ENCODE assay signal across 8 cellular contexts in the genomic region with DNA sequence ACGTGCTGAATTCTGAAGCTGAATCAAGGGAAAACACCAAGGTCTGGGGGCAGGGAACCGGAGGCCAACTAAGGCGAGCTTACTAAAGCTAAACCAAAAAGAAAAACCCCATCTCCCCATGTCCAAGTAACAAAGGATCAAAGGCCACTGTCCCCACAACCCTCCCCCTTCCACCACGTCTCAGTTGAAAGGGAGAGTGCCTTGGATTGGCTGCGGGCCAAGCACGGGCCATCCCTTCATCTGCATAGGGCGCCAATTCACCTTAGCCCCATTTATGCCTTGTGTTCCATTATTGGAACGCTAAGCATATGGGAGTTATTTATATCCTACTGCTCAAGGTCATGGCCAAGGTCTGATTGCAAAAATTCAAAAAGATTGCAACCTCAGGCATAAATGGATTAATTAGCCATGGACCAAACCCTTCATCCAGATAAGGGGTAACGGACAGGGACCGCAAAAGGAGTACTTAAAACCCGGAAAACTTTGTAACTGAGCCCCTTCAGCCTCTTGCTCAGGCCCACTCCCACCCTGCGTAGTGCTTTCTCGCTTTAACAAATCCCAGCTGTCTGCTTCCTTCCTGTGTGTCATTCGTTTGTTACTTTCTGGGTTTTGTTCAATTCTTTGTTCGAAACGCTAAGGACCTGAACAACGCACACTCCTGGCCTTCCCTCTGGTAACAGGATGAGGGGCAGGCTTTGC. TPM values are rescaled to one million over a fixed set of nuclear protein-coding genes. Genes with fewer than 3 reads are reported as not detected.
DNase-seq lines count a peak whose midpoint lies in the region; ATAC-seq and TF ChIP-seq lines count a peak whose summit lies in the region.

No MANE protein-coding gene starts in this region.

- no peak for TF ChIP-seq CTCF in GM13976 (IDR thresholded peaks at IDR 0.05; ENCODE audit: borderline replicate concordance, control extremely low read depth, extremely low read depth, insufficient read depth, missing control alignments)

- H3K4me1 ChIP-seq in ES-I3 (ENCODE audit: insufficient read depth, low read length): no peaks in the 10 kb centered on the region

- peak overlapping the region; percentile 75 for H3K27ac ChIP-seq in cingulate gyrus (ENCODE audit: low read depth, low read length)

- no peaks in the 10 kb centered on the region for H3K9me3 Mint-ChIP-seq in stimulated activated naive B cell treated with anti-CD40 and anti-IgM and Interleukin-4, amounts not matched to agents 10 μg/mL and 1 μg/mL and 100 μg/mL, for 72 hours

- H3K9me3 ChIP-seq in ES-I3 (ENCODE audit: control insufficient read depth, insufficient read depth, low read length) (no peaks in the 10 kb centered on the region), T-helper 17 cell (ENCODE audit: control insufficient read depth, low read length, poor library complexity, severe bottlenecking) (no peaks in the 10 kb centered on the region)

- H3K36me3 ChIP-seq in ES-I3 (ENCODE audit: insufficient read depth, low read length): no peaks in the 10 kb centered on the region

- H3K27ac Mint-ChIP-seq in T-helper 17 cell: peak overlapping the region; percentile 99
- peak overlapping the region; percentile 100 for H3K27ac Mint-ChIP-seq in stimulated activated naive B cell treated with anti-CD40 and anti-IgM and Interleukin-4, amounts not matched to agents 10 μg/mL and 1 μg/mL and 100 μg/mL, for 72 hours

- DNase-seq in T-helper 17 cell (peak; percentile 19 to 22 (median 20)), lung microvascular endothelial cell (ENCODE audit: low read depth in 2 of 2) (peak; percentile 62 to 77), GM13976 (ENCODE audit: low spot score) (no peak), OCI-M2 (lab: John Stamatoyannopoulos, UW; ENCODE audit: unreplicated experiment) (no peak)
- no peak for DNase-seq in stimulated activated naive B cell treated with anti-CD40 and anti-IgM and Interleukin-4, amounts not matched to agents 10 μg/mL and 1 μg/mL and 100 μg/mL, for 72 hours

- H3K36me3 Mint-ChIP-seq in T-helper 17 cell (ENCODE audit: low read depth): peaks cover 3% of the 10 kb centered on the region
- H3K36me3 Mint-ChIP-seq in stimulated activated naive B cell treated with anti-CD40 and anti-IgM and Interleukin-4, amounts not matched to agents 10 μg/mL and 1 μg/mL and 100 μg/mL, for 72 hours: peaks cover 18 to 29% of the 10 kb centered on the region in 2 donors

- ATAC-seq in HG03066 (IDR thresholded peaks at IDR 0.05; ENCODE audit: low read depth, unreplicated experiment) (peak; percentile 11), T-helper 17 cell (peak; percentile 10)
- ATAC-seq in stimulated activated naive B cell treated with anti-CD40 and anti-IgM and Interleukin-4, amounts not matched to agents 10 μg/mL and 1 μg/mL and 100 μg/mL, for 72 hours (replicated peaks): peak; percentile 30 to 33

- in situ Hi-C loops in GM13976 (cut with MboI; ENCODE audit: low sequenced_read_pairs, unreplicated experiment): no loop called here

- H3K4me3 Mint-ChIP-seq in T-helper 17 cell: peak overlapping the region; percentile 100
- H3K4me3 Mint-ChIP-seq in stimulated activated naive B cell treated with anti-CD40 and anti-IgM and Interleukin-4, amounts not matched to agents 10 μg/mL and 1 μg/mL and 100 μg/mL, for 72 hours: peak overlapping the region; percentile 100

- H3K9ac ChIP-seq in ES-I3 (ENCODE audit: low read depth, low read length): peak overlapping the region; percentile 84

- H3K27me3 Mint-ChIP-seq in T-helper 17 cell: no peaks in the 10 kb centered on the region
- H3K27me3 Mint-ChIP-seq in stimulated activated naive B cell treated with anti-CD40 and anti-IgM and Interleukin-4, amounts not matched to agents 10 μg/mL and 1 μg/mL and 100 μg/mL, for 72 hours: no peaks in the 10 kb centered on the region

- peaks cover 25% of the 10 kb centered on the region for H3K4me1 Mint-ChIP-seq in T-helper 17 cell
- H3K4me1 Mint-ChIP-seq in stimulated activated naive B cell treated with anti-CD40 and anti-IgM and Interleukin-4, amounts not matched to agents 10 μg/mL and 1 μg/mL and 100 μg/mL, for 72 hours: peaks cover 39 to 64% of the 10 kb centered on the region in 2 donors

RNA-seq across cellular contexts. Expression of a gene that starts 0.8 kb away (rescaled TPM):
- total RNA-seq in T-helper 17 cell (10 to 100 TPM; 76.4 to 87.5 TPM), lung microvascular endothelial cell (92.1 and 95.2 TPM in 2 replicates)

RNA-seq across cellular contexts. Expression of a gene that starts 1.6 kb away (rescaled TPM):
- total RNA-seq in T-helper 17 cell (not detected), lung microvascular endothelial cell (not detected in 2 replicates)

RNA-seq across cellular contexts. Expression of a gene that starts 46.9 kb away (rescaled TPM):
- total RNA-seq in T-helper 17 cell (10 to 100 TPM; 46.5 to 66.0 TPM), lung microvascular endothelial cell (20.7 and 23.4 TPM in 2 replicates)

RNA-seq across cellular contexts. Expression of a gene that starts 50.8 kb away (rescaled TPM):
- total RNA-seq in T-helper 17 cell: not detected
- total RNA-seq in lung microvascular endothelial cell: not detected in 2 replicates

Comparison
In these comparisons a context has a peak if more than half of its experiments do, and no peak if none do; other contexts are left out.
1. DNase-seq: peak in T-helper 17 cell (3 of 3) and lung microvascular endothelial cell (2 of 2); none in stimulated activated naive B cell treated with anti-CD40 and anti-IgM and Interleukin-4, amounts not matched to agents 10 μg/mL and 1 μg/mL and 100 μg/mL, for 72 hours (single experiment), GM13976 (single experiment) and OCI-M2 (single experiment).
2. Peak in every context shown above with its lines, with median percentiles within 50 percentile points of each other: ATAC-seq.